Comparison of ENCODE assay signal across 12 cellular contexts in the genomic region with DNA sequence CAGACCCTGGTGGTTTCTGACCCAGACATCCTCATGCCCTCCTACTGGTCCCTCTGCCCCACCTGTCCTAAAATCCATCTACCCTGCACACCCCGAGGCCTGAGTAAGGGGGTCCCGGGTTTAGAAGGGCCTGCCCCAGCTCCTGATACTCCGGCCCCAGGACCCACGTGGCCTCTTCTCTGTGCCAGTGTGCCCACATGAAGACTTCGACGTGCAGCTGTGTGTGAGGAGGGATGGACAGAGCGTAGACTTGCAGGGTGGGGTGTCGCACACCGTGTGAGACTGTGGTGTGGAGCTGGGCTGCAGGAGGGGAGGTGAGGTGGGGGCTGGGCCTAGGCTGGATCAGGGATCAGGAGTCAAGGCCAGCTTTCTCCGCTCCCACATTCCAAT.
A peak's percentile ranks its signal among the peaks of the same experiment; 100 is the strongest.
DNase-seq lines count a peak whose midpoint lies in the region; ATAC-seq and TF ChIP-seq lines count a peak whose summit lies in the region.
"Had no signal": no experiment of that assay in that cellular context is flagged by ENCODE, and none has a peak within 500 bp of the region (broad histone marks: within the 10 kb centered on the region; RNA-seq: fewer than 3 reads in every experiment).

No MANE protein-coding gene starts in this region.

- H3K36me3 ChIP-seq in GM23338 (ENCODE audit: insufficient read depth) (no peaks in the 10 kb centered on the region), Karpas-422 (ENCODE audit: insufficient read depth, low read length) (no peaks in the 10 kb centered on the region), neural cell (ENCODE audit: insufficient read depth, low read length) (no peaks in the 10 kb centered on the region)

- H3K27me3 ChIP-seq in GM23338 (ENCODE audit: insufficient read depth) (no peaks in the 10 kb centered on the region), Karpas-422 (ENCODE audit: low read length) (no peaks in the 10 kb centered on the region), neural cell (ENCODE audit: insufficient read depth, low read depth, low read length) (no peaks in the 10 kb centered on the region)

- no peak overlapping the region for H3K4me3 Mint-ChIP-seq in GM23338
- H3K4me3 Mint-ChIP-seq: B cell; CD4-positive, alpha-beta memory T cell had no signal

- H3K27ac Mint-ChIP-seq in GM23338, result no peak overlapping the region
- H3K27ac Mint-ChIP-seq: B cell had no signal

- no peaks in the 10 kb centered on the region for H3K36me3 Mint-ChIP-seq in GM23338 (ENCODE audit: low read depth)
- H3K36me3 Mint-ChIP-seq: CD4-positive, alpha-beta memory T cell had no signal

- H3K9me3 Mint-ChIP-seq in GM23338, result peaks cover 5% of the 10 kb centered on the region; the same call in 2 of the 3 replicates

- H3F3A ChIP-seq in GM23338 (replicated peaks; ENCODE audit: low read depth) (no peaks in the 10 kb centered on the region), neural cell (ENCODE audit: insufficient read depth, low read length, poor library complexity, severe bottlenecking) (no peaks in the 10 kb centered on the region)

- H3K27me3 Mint-ChIP-seq in GM23338 (ENCODE audit: insufficient read depth, low read depth, poor library complexity), result peaks cover 9% of the 10 kb centered on the region

- TF ChIP-seq CTCF in GM23338 (conservative IDR thresholded peaks at IDR 0.05; ENCODE audit: low read depth in 2 of 2) (no peak), neural cell (IDR thresholded peaks at IDR 0.05; ENCODE audit: poor library complexity, severe bottlenecking) (no peak)

- H3K9ac ChIP-seq in Karpas-422 (ENCODE audit: low read length) (no peak overlapping the region), neural cell (ENCODE audit: low read length) (no peak overlapping the region)

- no peak overlapping the region for H3K4me3 ChIP-seq in GM23338
- H3K4me3 ChIP-seq in Karpas-422 (ENCODE audit: low read length), result no peak overlapping the region
- no peak overlapping the region for H3K4me3 ChIP-seq in neural cell (ENCODE audit: low read length)
- H3K4me3 ChIP-seq: GM12878 had no signal

- H3K4me1 ChIP-seq in GM23338 (ENCODE audit: insufficient read depth) (no peaks in the 10 kb centered on the region), Karpas-422 (ENCODE audit: low read length) (no peaks in the 10 kb centered on the region)

- no peak for TF ChIP-seq RAD21 in neural cell (conservative IDR thresholded peaks at IDR 0.05)

- no peak for ATAC-seq in GM23338
- no peak for ATAC-seq in GM21381 (IDR thresholded peaks at IDR 0.05; ENCODE audit: unreplicated experiment)

- H3K79me2 ChIP-seq in GM23338 (replicated peaks; ENCODE audit: insufficient read depth) (no peaks in the 10 kb centered on the region), Karpas-422 (ENCODE audit: low read length) (no peaks in the 10 kb centered on the region), neural cell (replicated peaks; ENCODE audit: insufficient read depth, low read length) (no peaks in the 10 kb centered on the region)

- no peaks in the 10 kb centered on the region for H3K9me2 ChIP-seq in GM23338 (ENCODE audit: insufficient read depth)
- H3K9me2 ChIP-seq in Karpas-422 (replicated peaks; ENCODE audit: insufficient read depth, low read length), result no peaks in the 10 kb centered on the region
- no peaks in the 10 kb centered on the region for H3K9me2 ChIP-seq in neural cell (ENCODE audit: insufficient read depth, low read length)

- H3K4me2 ChIP-seq in GM23338 (no peak overlapping the region), Karpas-422 (ENCODE audit: low read depth, low read length, poor library complexity, severe bottlenecking) (no peak overlapping the region), neural cell (ENCODE audit: low read length) (no peak overlapping the region)

- DNase-seq in GM23338 (ENCODE audit: low spot score) (no peak), Karpas-422 (peak; percentile 34), posterior vena cava (ENCODE audit: low spot score) (peak; percentile 77), SHP77 (lab: John Stamatoyannopoulos, UW) (no peak)
- DNase-seq in activated CD4-positive, CD25-positive, alpha-beta regulatory T cell treated with anti-CD3 and anti-CD28 coated beads, Interleukin-2, amount 50 U/mL, for 72 hours, result no peak
- DNase-seq: CD4-positive, alpha-beta memory T cell; DMS79 had no signal

- H3K9me3 ChIP-seq in Karpas-422 (ENCODE audit: low read length), result no peaks in the 10 kb centered on the region
- peaks cover 8% of the 10 kb centered on the region for H3K9me3 ChIP-seq in neural cell (ENCODE audit: low read length)

- no peak for TF ChIP-seq EP300 in neural cell (conservative IDR thresholded peaks at IDR 0.05; ENCODE audit: poor library complexity, severe bottlenecking)

- intact Hi-C loops in posterior vena cava (cut with DNase I), result no loop called here

- H3K27ac ChIP-seq in GM23338 (ENCODE audit: low read depth) (no peak overlapping the region), Karpas-422 (ENCODE audit: low read length) (no peak overlapping the region), neural cell (ENCODE audit: low read length) (peak overlapping the region; percentile 80)
- H3K27ac ChIP-seq: C4-2B had no signal

- no peaks in the 10 kb centered on the region for H4K20me1 ChIP-seq in GM23338 (replicated peaks; ENCODE audit: insufficient read depth)
- no peaks in the 10 kb centered on the region for H4K20me1 ChIP-seq in Karpas-422 (ENCODE audit: insufficient read depth, low read depth, low read length)
- H4K20me1 ChIP-seq in neural cell (ENCODE audit: insufficient read depth), result no peaks in the 10 kb centered on the region

- H2AFZ ChIP-seq in GM23338, result peak overlapping the region; percentile 88
- H2AFZ ChIP-seq in Karpas-422 (ENCODE audit: low read length), result no peak overlapping the region
- no peak overlapping the region for H2AFZ ChIP-seq in neural cell (ENCODE audit: low read depth, low read length)

- H3K4me1 Mint-ChIP-seq in GM23338, result peaks cover 4% of the 10 kb centered on the region; the same call in 2 of the 3 replicates
- H3K4me1 Mint-ChIP-seq: CD4-positive, alpha-beta memory T cell had no signal

TF ChIP-seq in neural cell, 6 proteins besides CTCF, POLR2A, EP300 and RAD21:
- TF ChIP-seq POLR2AphosphoS5 (IDR thresholded peaks at IDR 0.05) (no peak), SMC3 (conservative IDR thresholded peaks at IDR 0.05; ENCODE audit: poor library complexity) (no peak), TAF1 (IDR thresholded peaks at IDR 0.05; ENCODE audit: low read depth) (no peak), MXI1 (conservative IDR thresholded peaks at IDR 0.05; ENCODE audit: poor library complexity, severe bottlenecking) (no peak)

Comparison
In these comparisons a context has a peak if more than half of its experiments do, and no peak if none do; other contexts are left out.
1. DNase-seq: peak in Karpas-422 (single experiment) and posterior vena cava (single experiment); none in GM23338 (single experiment), activated CD4-positive, CD25-positive, alpha-beta regulatory T cell treated with anti-CD3 and anti-CD28 coated beads, Interleukin-2, amount 50 U/mL, for 72 hours (single experiment) and SHP77 (0 of 2).